ENCODE assay signal across 8 cellular contexts in genomic region chr6:87029711-87030314, GRCh38.
DNase-seq lines count a peak whose midpoint lies in the region; ATAC-seq, FAIRE-seq and TF ChIP-seq lines count a peak whose summit lies in the region.

No MANE protein-coding gene starts in this region.

- peaks cover 6% of the 10 kb centered on the region for H3K9me3 Mint-ChIP-seq in stimulated activated memory B cell treated with anti-CD40 and anti-IgM and Interleukin-4, amounts not matched to agents 10 μg/mL and 1 μg/mL and 100 μg/mL, for 72 hours

- H3K27me3 ChIP-seq in heart left ventricle (no peaks in the 10 kb centered on the region), liver (ENCODE audit: control insufficient read depth in 4 of 4, insufficient read depth in 4 of 4, low read length in 3 of 4) (no peaks in the 10 kb centered on the region)

- H3K4me1 ChIP-seq in heart left ventricle (no peaks in the 10 kb centered on the region), liver (ENCODE audit: control insufficient read depth in 4 of 4, insufficient read depth in 4 of 4, low read length in 3 of 4) (no peaks in the 10 kb centered on the region)

- intact Hi-C loops in heart left ventricle (cut with DNase I) (loop anchor here in 4 of 10 donors (5.0 to 10.0 kb wide), 2 partner anchors 1105 to 1108 kb away; no protein-coding TSS in a partner anchor), Right ventricle myocardium inferior (cut with DNase I) (no loop called here)

- H3K27ac ChIP-seq in heart left ventricle (no peak overlapping the region), liver (ENCODE audit: low read depth in 1 of 2, low read length in 2 of 2) (no peak overlapping the region)

- DNase-seq in heart left ventricle (no peak), Right ventricle myocardium inferior (ENCODE audit: missing footprints) (no peak), NCI-H1694 (lab: John Stamatoyannopoulos, UW) (peak; percentile 69), astrocyte of the cerebellum (ENCODE audit: low read depth) (peak; percentile 55), RCC 7860 (ENCODE audit: low spot score) (no peak)

- H3K9me3 ChIP-seq in heart left ventricle (peaks cover 0 to 15% (median 3%) of the 10 kb centered on the region in 12 donors), liver (ENCODE audit: control insufficient read depth in 4 of 4, low read length in 3 of 4) (no peaks in the 10 kb centered on the region)

- WGBS in heart left ventricle, 4 donors, result 66 to 78% (median 70%) methylated on average over 3 of the region's 3 CpGs
- 70% methylated on average over 3 of the region's 3 CpGs for WGBS in liver

- no peak for TF ChIP-seq POLR2A in heart left ventricle (IDR thresholded peaks at IDR 0.05)

- H3K27me3 Mint-ChIP-seq in stimulated activated memory B cell treated with anti-CD40 and anti-IgM and Interleukin-4, amounts not matched to agents 10 μg/mL and 1 μg/mL and 100 μg/mL, for 72 hours, result peaks cover 1% of the 10 kb centered on the region

- no peaks in the 10 kb centered on the region for H3K36me3 Mint-ChIP-seq in stimulated activated memory B cell treated with anti-CD40 and anti-IgM and Interleukin-4, amounts not matched to agents 10 μg/mL and 1 μg/mL and 100 μg/mL, for 72 hours

- no peak overlapping the region for H3K9ac ChIP-seq in liver (ENCODE audit: low read depth in 1 of 2, low read length in 2 of 2)

- TF ChIP-seq CTCF in heart left ventricle (IDR thresholded peaks at IDR 0.05), result peak; percentile 13 to 63 (median 42)
- peak; percentile 47 for TF ChIP-seq CTCF in astrocyte of the cerebellum (IDR thresholded peaks at IDR 0.05; ENCODE audit: low read depth, low read length, missing control alignments)
- peak; percentile 41 for TF ChIP-seq CTCF in liver (IDR thresholded peaks at IDR 0.05; ENCODE audit: low read depth, low read length, missing input control)

- H3K4me3 ChIP-seq in heart left ventricle (no peak overlapping the region), astrocyte of the cerebellum (ENCODE audit: low read depth, low read length) (no peak overlapping the region), liver (ENCODE audit: low read depth in 1 of 3, low read length in 3 of 3) (no peak overlapping the region)

- no peak overlapping the region for H3K27ac Mint-ChIP-seq in stimulated activated memory B cell treated with anti-CD40 and anti-IgM and Interleukin-4, amounts not matched to agents 10 μg/mL and 1 μg/mL and 100 μg/mL, for 72 hours

- in situ Hi-C loops in astrocyte of the cerebellum (cut with HindIII; ENCODE audit: low sequenced_read_pairs), result no loop called here

- peak; percentile 49 to 56 for TF ChIP-seq RAD21 in liver (IDR thresholded peaks at IDR 0.05)

- H3K4me3 Mint-ChIP-seq in stimulated activated memory B cell treated with anti-CD40 and anti-IgM and Interleukin-4, amounts not matched to agents 10 μg/mL and 1 μg/mL and 100 μg/mL, for 72 hours, result no peak overlapping the region

- H3K36me3 ChIP-seq in heart left ventricle (no peaks in the 10 kb centered on the region), liver (ENCODE audit: control insufficient read depth in 4 of 4, insufficient read depth in 3 of 4, low read depth in 1 of 4, low read length in 3 of 4) (no peaks in the 10 kb centered on the region)

- no peaks in the 10 kb centered on the region for H3K4me1 Mint-ChIP-seq in stimulated activated memory B cell treated with anti-CD40 and anti-IgM and Interleukin-4, amounts not matched to agents 10 μg/mL and 1 μg/mL and 100 μg/mL, for 72 hours

- FAIRE-seq in RCC 7860 (lab: Jason Lieb, UNC), result no peak

- ATAC-seq in heart left ventricle (no peak), Right ventricle myocardium inferior (no peak), HG02763 (IDR thresholded peaks at IDR 0.05; ENCODE audit: unreplicated experiment) (no peak)
- no peak for ATAC-seq in stimulated activated memory B cell treated with anti-CD40 and anti-IgM and Interleukin-4, amounts not matched to agents 10 μg/mL and 1 μg/mL and 100 μg/mL, for 72 hours

TF ChIP-seq in liver, 16 proteins besides CTCF, POLR2A, EP300 and RAD21:
- TF ChIP-seq EGR1 (IDR thresholded peaks at IDR 0.05; ENCODE audit: low read depth in 2 of 2) (no peak), ATF3 (IDR thresholded peaks at IDR 0.05) (no peak), ZBTB33 (IDR thresholded peaks at IDR 0.05) (no peak), NR2F2 (IDR thresholded peaks at IDR 0.05) (no peak), RXRA (IDR thresholded peaks at IDR 0.05) (no peak)

Comparison
In these comparisons a context has a peak if more than half of its experiments do, and no peak if none do; other contexts are left out.
1. DNase-seq: peak in NCI-H1694 (single experiment) and astrocyte of the cerebellum (single experiment); none in heart left ventricle (0 of 5), Right ventricle myocardium inferior (single experiment) and RCC 7860 (single experiment).
2. Peak in every context shown above with its lines, with median percentiles within 50 percentile points of each other: CTCF ChIP-seq.